In genomic region chr3:143352031-143352623, GRCh38 we compare ENCODE assay signal across 20 cellular contexts.
"Had no signal": no experiment of that assay in that cellular context is flagged by ENCODE, and none has a peak within 500 bp of the region (broad histone marks: within the 10 kb centered on the region; RNA-seq: fewer than 3 reads in every experiment).

No MANE protein-coding gene starts in this region.

- H3K27me3 ChIP-seq: cardiac muscle cell, esophagus squamous epithelium, foreskin keratinocyte, neutrophil, suprapubic skin had no signal

- H3K4me3 ChIP-seq: cardiac muscle cell, esophagus squamous epithelium, lower lobe of right lung, suprapubic skin had no signal

- FAIRE-seq: small intestine had no signal

- DNase-seq: activated CD4-positive, alpha-beta T cell treated with anti-CD3 and anti-CD28 coated beads for 36 hours; activated CD8-positive, alpha-beta memory T cell treated with anti-CD3 and anti-CD28 coated beads, Interleukin-2, amount 50 U/mL, for 4 hours; activated CD8-positive, alpha-beta T cell treated with anti-CD3 and anti-CD28 coated beads, Interleukin-2, amount 10 ng/mL, durations not matched to agents 7 days and 5 days; activated effector memory CD4-positive, alpha-beta T cell treated with anti-CD3 and anti-CD28 coated beads, Interleukin-2, amount 50 U/mL, for 16 hours; activated T-cell treated with anti-CD3 and anti-CD28 coated beads, Interleukin-2, amount 50 U/mL, for 48 hours; esophagus squamous epithelium; foreskin keratinocyte; lower lobe of right lung; retina; stimulated activated CD4-positive, alpha-beta T cell treated with anti-CD3 and anti-CD28 coated beads, Interleukin-4, amount 100 ng/mL, for 4 hours; stimulated activated CD8-positive, alpha-beta memory T cell treated with anti-CD3 and anti-CD28 coated beads, Interleukin-4, amount 100 ng/mL, for 48 hours; stimulated activated naive CD8-positive, alpha-beta T cell treated with anti-CD3 and anti-CD28 coated beads, Interleukin-15, Interleukin-2, amounts not matched to agents 100 U/mL and 50 U/mL, for 24 hours; T-helper 1 cell; trophoblast cell had no signal

- H3K27ac ChIP-seq: cardiac muscle cell, esophagus squamous epithelium, foreskin keratinocyte, lower lobe of right lung, neutrophil, suprapubic skin had no signal

- H3K9me3 Mint-ChIP-seq: activated naive CD4-positive, alpha-beta T cell treated with anti-CD3 and anti-CD28 coated beads, Interleukin-2, amount 50 U/mL, for 72 hours; mesothelial cell of epicardium had no signal

- H3K9me3 ChIP-seq: esophagus squamous epithelium, lower lobe of right lung, neutrophil, suprapubic skin had no signal

- ATAC-seq: activated CD4-positive, alpha-beta T cell treated with anti-CD3 and anti-CD28 coated beads for 36 hours; activated CD8-positive, alpha-beta T cell treated with anti-CD3 and anti-CD28 coated beads, Interleukin-2, amount 10 ng/mL, durations not matched to agents 7 days and 5 days; activated naive CD4-positive, alpha-beta T cell treated with anti-CD3 and anti-CD28 coated beads, Interleukin-2, amount 50 U/mL, for 72 hours; foreskin keratinocyte; stimulated activated naive CD8-positive, alpha-beta T cell treated with anti-CD3 and anti-CD28 coated beads, Interleukin-15, Interleukin-2, amounts not matched to agents 100 U/mL and 50 U/mL, for 24 hours had no signal

- H3K36me3 ChIP-seq: cardiac muscle cell, esophagus squamous epithelium, lower lobe of right lung, neutrophil, suprapubic skin had no signal

- H3K27me3 Mint-ChIP-seq: activated CD4-positive, alpha-beta T cell treated with anti-CD3 and anti-CD28 coated beads for 36 hours had no signal

- H3K4me1 ChIP-seq: esophagus squamous epithelium, foreskin keratinocyte, suprapubic skin had no signal

- H3K4me3 Mint-ChIP-seq: activated CD4-positive, alpha-beta T cell treated with anti-CD3 and anti-CD28 coated beads for 36 hours; activated CD8-positive, alpha-beta T cell treated with anti-CD3 and anti-CD28 coated beads, Interleukin-2, amount 10 ng/mL, durations not matched to agents 7 days and 5 days; mesothelial cell of epicardium had no signal

- H3K36me3 Mint-ChIP-seq: activated naive CD4-positive, alpha-beta T cell treated with anti-CD3 and anti-CD28 coated beads, Interleukin-2, amount 50 U/mL, for 72 hours; mesothelial cell of epicardium had no signal

- H3K27ac Mint-ChIP-seq: activated CD4-positive, alpha-beta T cell treated with anti-CD3 and anti-CD28 coated beads for 36 hours; activated CD8-positive, alpha-beta T cell treated with anti-CD3 and anti-CD28 coated beads, Interleukin-2, amount 10 ng/mL, durations not matched to agents 7 days and 5 days; activated naive CD4-positive, alpha-beta T cell treated with anti-CD3 and anti-CD28 coated beads, Interleukin-2, amount 50 U/mL, for 72 hours; mesothelial cell of epicardium had no signal
